28 cellular contexts compared by ENCODE assay signal in genomic region chr13:111345682-111346081, GRCh38. TPM values are rescaled to one million over a fixed set of nuclear protein-coding genes. Genes with fewer than 3 reads are reported as not detected.
DNase-seq lines count a peak whose midpoint lies in the region; ATAC-seq and TF ChIP-seq lines count a peak whose summit lies in the region.
"Had no signal": no experiment of that assay in that cellular context is flagged by ENCODE, and none has a peak within 500 bp of the region (broad histone marks: within the 10 kb centered on the region; RNA-seq: fewer than 3 reads in every experiment).

No MANE protein-coding gene starts in this region.

- H3K36me3 ChIP-seq in right atrium auricular region (no peaks in the 10 kb centered on the region), left ventricle myocardium inferior (no peaks in the 10 kb centered on the region), lung (ENCODE audit: control insufficient read depth in 2 of 2, insufficient read depth in 2 of 2, low read length in 2 of 2) (no peaks in the 10 kb centered on the region), aorta (ENCODE audit: control insufficient read depth in 1 of 2, insufficient read depth in 2 of 2, low read length in 1 of 2) (peaks cover 0 to 2% of the 10 kb centered on the region in 2 donors)
- H3K36me3 ChIP-seq: BE2C had no signal

- H3K27me3 ChIP-seq in right atrium auricular region, result no peaks in the 10 kb centered on the region
- H3K27me3 ChIP-seq in left ventricle myocardium inferior (ENCODE audit: low read depth), result no peaks in the 10 kb centered on the region
- no peaks in the 10 kb centered on the region for H3K27me3 ChIP-seq in lung (ENCODE audit: control insufficient read depth, insufficient read depth)
- H3K27me3 ChIP-seq in aorta (ENCODE audit: control insufficient read depth in 1 of 2, insufficient read depth in 2 of 2, low read length in 1 of 2), result no peaks in the 10 kb centered on the region

- H3K27ac ChIP-seq in right atrium auricular region, result no peak overlapping the region
- no peak overlapping the region for H3K27ac ChIP-seq in left ventricle myocardium inferior (replicated peaks)
- peak overlapping the region; percentile 59 for H3K27ac ChIP-seq in VCaP
- H3K27ac ChIP-seq in lung (ENCODE audit: low read depth in 1 of 2, low read length in 1 of 2), result no peak overlapping the region
- no peak overlapping the region for H3K27ac ChIP-seq in aorta (ENCODE audit: low read depth in 1 of 2, low read length in 2 of 2)
- H3K27ac ChIP-seq: RWPE1 had no signal

- intact Hi-C loops in left ventricle myocardium inferior (cut with micrococcal nuclease), result no loop called here
- intact Hi-C loops in aorta (cut with DNase I), result no loop called here
- intact Hi-C loops in sciatic nerve (cut with DNase I), result no loop called here

- TF ChIP-seq CTCF in right atrium auricular region (IDR thresholded peaks at IDR 0.05) (no peak), left ventricle myocardium inferior (IDR thresholded peaks at IDR 0.05; ENCODE audit: borderline replicate concordance) (no peak), VCaP (conservative IDR thresholded peaks at IDR 0.05) (no peak), lung (IDR thresholded peaks at IDR 0.05; ENCODE audit: control extremely low read depth, extremely low read depth) (no peak)

- H3K4me3 ChIP-seq in right atrium auricular region (no peak overlapping the region), left ventricle myocardium inferior (no peak overlapping the region), lung (no peak overlapping the region), aorta (ENCODE audit: low read length in 2 of 2) (no peak overlapping the region)

- no peaks in the 10 kb centered on the region for H3K4me1 ChIP-seq in right atrium auricular region
- no peaks in the 10 kb centered on the region for H3K4me1 ChIP-seq in left ventricle myocardium inferior
- H3K4me1 ChIP-seq in lung (ENCODE audit: control insufficient read depth in 2 of 2, insufficient read depth in 2 of 2, low read length in 2 of 2), result no peaks in the 10 kb centered on the region
- H3K4me1 ChIP-seq in aorta (ENCODE audit: control insufficient read depth in 1 of 2, insufficient read depth in 2 of 2, low read length in 2 of 2), result no peaks in the 10 kb centered on the region
- H3K4me1 ChIP-seq: BE2C had no signal

- 86% methylated on average over 11 of the region's 11 CpGs for WGBS in lung, 2 donors
- WGBS in aorta, 2 donors, result 88 to 92% methylated on average over 11 of the region's 11 CpGs

- peak; percentile 43 for DNase-seq in right atrium auricular region (ENCODE audit: low spot score)
- no peak for DNase-seq in left ventricle myocardium inferior
- peak; percentile 23 for DNase-seq in lung (ENCODE audit: low spot score)
- DNase-seq in aorta, result peak in 1 of 2 donors; percentile 12
- DNase-seq in sciatic nerve (ENCODE audit: low spot score), result no peak
- no peak for DNase-seq in SKM-1 treated with dmso at 0.1 percent for 144 hours (lab: John Stamatoyannopoulos, UW; ENCODE audit: unreplicated experiment)
- DNase-seq in activated CD4-positive, alpha-beta T cell treated with anti-CD3 and anti-CD28 coated beads, Interleukin-2, amount 50 U/mL, for 1 hour, result no peak
- DNase-seq: BE2C; CD8-positive, alpha-beta memory T cell; DMS 273 treated with DMSO at 0.1 percent for 48 hours; DMS79; EL; GF-D8; GOT3; HCEC 1CT; KBM-7; MV-4-11; NCI-H2029; NCI-H446 treated with DMSO at 0.1 percent for 48 hours; NCI-H526; SHP77 had no signal

- H3K9me3 ChIP-seq in right atrium auricular region, result no peaks in the 10 kb centered on the region
- no peaks in the 10 kb centered on the region for H3K9me3 ChIP-seq in left ventricle myocardium inferior (replicated peaks)
- no peaks in the 10 kb centered on the region for H3K9me3 ChIP-seq in lung (ENCODE audit: control insufficient read depth in 2 of 2, insufficient read depth in 1 of 2, low read length in 1 of 2)
- H3K9me3 ChIP-seq in aorta (ENCODE audit: control insufficient read depth, low read length), result no peaks in the 10 kb centered on the region
- H3K9me3 ChIP-seq: BE2C had no signal

- ATAC-seq in lung (ENCODE audit: insufficient read depth, low FRiP score) (no peak), aorta (ENCODE audit: low FRiP score) (peak; percentile 19), sciatic nerve (no peak)
- ATAC-seq: Panc1 had no signal

RNA-seq across cellular contexts. Expression of gene TEX29, which starts 25.2 kb away (rescaled TPM):
- not detected for total RNA-seq in right atrium auricular region
- not detected for total RNA-seq in left ventricle myocardium inferior
- total RNA-seq in lung, result under 1 TPM in 1 of 2 donors, not detected in 1; 0.25 TPM
- polyA plus RNA-seq in lung, result under 1 TPM; 0.19 to 0.79 TPM
- total RNA-seq in aorta, result 1 to 10 TPM in 1 of 2 donors, under 1 TPM in 1; 0.96 to 1.8 TPM
- 1 to 10 TPM; 1.6 to 5.5 TPM for polyA plus RNA-seq in aorta
- total RNA-seq in sciatic nerve, result 1.6 TPM
- total RNA-seq: CD8-positive, alpha-beta memory T cell; LHCN-M2; MCF 10A; OCI-LY7; SK-MEL-5 had no signal
- polyA plus RNA-seq: CD8-positive, alpha-beta memory T cell had no signal

Comparison
In these comparisons a context has a peak if more than half of its experiments do, and no peak if none do; other contexts are left out.
1. DNase-seq: peak in right atrium auricular region (single experiment) and lung (single experiment); none in left ventricle myocardium inferior (single experiment), sciatic nerve (single experiment), SKM-1 treated with dmso at 0.1 percent for 144 hours (single experiment) and activated CD4-positive, alpha-beta T cell treated with anti-CD3 and anti-CD28 coated beads, Interleukin-2, amount 50 U/mL, for 1 hour (single experiment).